9 cellular contexts compared by ENCODE assay signal in genomic region chr19:46579286-46579944, GRCh38. TPM values are rescaled to one million over a fixed set of nuclear protein-coding genes. Genes with fewer than 3 reads are reported as not detected.
A peak's percentile ranks its signal among the peaks of the same experiment; 100 is the strongest.
DNase-seq lines count a peak whose midpoint lies in the region; ATAC-seq and TF ChIP-seq lines count a peak whose summit lies in the region.
"Had no signal": no experiment of that assay in that cellular context is flagged by ENCODE, and none has a peak within 500 bp of the region (broad histone marks: within the 10 kb centered on the region; RNA-seq: fewer than 3 reads in every experiment).

No MANE protein-coding gene starts in this region.

- no peaks in the 10 kb centered on the region for H3K27me3 ChIP-seq in DND-41 (ENCODE audit: insufficient read depth, low read length, poor library complexity)

- no peaks in the 10 kb centered on the region for H3K36me3 ChIP-seq in DND-41 (ENCODE audit: insufficient read depth, low read length)

- no peak overlapping the region for H2AFZ ChIP-seq in DND-41 (ENCODE audit: low read depth, low read length)

- ATAC-seq in DND-41 (ENCODE audit: insufficient read depth, low read depth): peak; percentile 54; the same call in 1 of the 3 replicates
- no peak for ATAC-seq in GM19351 (IDR thresholded peaks at IDR 0.05; ENCODE audit: unreplicated experiment)
- no peak for ATAC-seq in HG03354 (IDR thresholded peaks at IDR 0.05; ENCODE audit: poor library complexity, severe bottlenecking, unreplicated experiment)
- no peak for ATAC-seq in GM21529 (IDR thresholded peaks at IDR 0.05; ENCODE audit: unreplicated experiment)
- ATAC-seq: naive thymus-derived CD4-positive, alpha-beta T cell had no signal

- H3K4me3 ChIP-seq in DND-41 (ENCODE audit: low read depth in 1 of 2, low read length in 2 of 2): no peak overlapping the region

- peak; percentile 42 for DNase-seq in DND-41
- DNase-seq in NCI-H2227 (lab: John Stamatoyannopoulos, UW; ENCODE audit: unreplicated experiment): peak; percentile 68
- peak; percentile 78 for DNase-seq in cerebellum (ENCODE audit: low spot score)
- peak; percentile 79 for DNase-seq in retina
- DNase-seq in OCI-M2 (lab: John Stamatoyannopoulos, UW; ENCODE audit: unreplicated experiment): no peak

- H3K4me2 ChIP-seq in DND-41 (ENCODE audit: insufficient read depth, low read length): no peak overlapping the region

- H4K20me1 ChIP-seq in DND-41 (ENCODE audit: insufficient read depth, low read length): no peaks in the 10 kb centered on the region

- no peaks in the 10 kb centered on the region for H3K9me3 ChIP-seq in DND-41 (ENCODE audit: insufficient read depth, low read length, severe bottlenecking)

- peak; percentile 66 for TF ChIP-seq CTCF in DND-41 (IDR thresholded peaks at IDR 0.05; ENCODE audit: borderline replicate concordance, extremely low read depth, low read length, poor library complexity, severe bottlenecking)

- no peak overlapping the region for H3K9ac ChIP-seq in DND-41 (ENCODE audit: low read depth, low read length)

- H3K27ac ChIP-seq in DND-41 (ENCODE audit: low read length): no peak overlapping the region

- 0 out of 2 replicates have a peak, but pooled peaks cover 4% of the 10 kb centered on the region for H3K4me1 ChIP-seq in DND-41 (ENCODE audit: insufficient read depth, low read length)

- no peaks in the 10 kb centered on the region for H3K79me2 ChIP-seq in DND-41 (ENCODE audit: insufficient read depth, low read length)

RNA-seq across cellular contexts. Expression of gene CALM3, which starts 21.7 kb away (rescaled TPM):
- 193 TPM for total RNA-seq in cerebellum

RNA-seq across cellular contexts. Expression of gene PTGIR, which starts 45.5 kb away (rescaled TPM):
- total RNA-seq in cerebellum: not detected

RNA-seq across cellular contexts. Expression of gene GNG8, which starts 56.6 kb away (rescaled TPM):
- total RNA-seq in cerebellum: not detected
